15 cellular contexts compared by ENCODE assay signal in the genomic region with DNA sequence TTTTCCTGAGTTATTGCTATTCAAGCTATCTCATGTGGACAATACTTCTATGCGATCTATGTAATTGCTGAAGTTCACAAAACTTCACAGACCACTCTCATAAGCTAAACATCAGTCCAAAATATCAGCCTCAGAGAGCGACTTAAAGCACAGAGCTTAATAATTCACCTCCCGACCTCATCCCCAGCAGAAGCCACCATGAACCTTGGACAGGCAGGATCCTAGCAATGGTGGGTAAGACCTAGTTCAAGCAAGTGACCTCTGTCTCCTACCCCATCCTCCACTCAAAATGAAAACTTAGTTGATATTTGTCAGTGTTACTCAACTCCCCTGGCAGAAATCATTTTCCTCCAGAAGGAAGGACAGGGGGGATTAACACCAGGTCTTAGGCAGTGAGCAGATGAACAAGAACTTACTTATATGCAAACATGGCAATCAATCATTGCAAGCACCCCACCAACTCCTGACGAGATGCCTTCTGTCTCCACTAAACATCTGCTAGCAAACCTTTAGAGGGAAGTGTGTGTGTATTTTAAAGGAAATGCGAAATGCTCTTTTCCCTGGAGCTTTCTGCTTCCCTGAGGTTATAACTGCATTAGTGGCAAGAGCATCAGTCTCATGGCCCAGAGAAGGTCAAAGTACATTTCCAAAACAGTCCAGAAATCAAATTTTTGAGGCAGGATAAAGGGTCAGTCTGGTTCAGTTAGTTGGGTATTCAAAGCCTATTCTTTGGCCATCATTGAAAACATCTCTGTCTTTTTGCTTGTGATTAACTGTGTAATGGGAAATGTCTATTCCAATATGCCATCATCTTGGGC.
"Had no signal": no experiment of that assay in that cellular context is flagged by ENCODE, and none has a peak within 500 bp of the region (broad histone marks: within the 10 kb centered on the region; RNA-seq: fewer than 3 reads in every experiment).

No MANE protein-coding gene starts in this region.

- H3K9me3 ChIP-seq: ovary, testis had no signal

- H3K9me3 Mint-ChIP-seq: activated naive CD4-positive, alpha-beta T cell treated with anti-CD3 and anti-CD28 coated beads, Interleukin-2, amount 50 U/mL, for 72 hours; immature natural killer cell; memory B cell; stimulated activated naive CD8-positive, alpha-beta T cell treated with anti-CD3 and anti-CD28 coated beads, Interleukin-15, Interleukin-2, amounts not matched to agents 100 ng/mL and 50 ng/mL, for 24 hours had no signal

- H3K36me3 Mint-ChIP-seq: activated naive CD4-positive, alpha-beta T cell treated with anti-CD3 and anti-CD28 coated beads, Interleukin-2, amount 50 U/mL, for 72 hours; immature natural killer cell; memory B cell had no signal

- DNase-seq: activated CD4-positive, alpha-beta T cell treated with anti-CD3 and anti-CD28 coated beads, Interleukin-2, amount 50 U/mL, for 4 hours; activated T-cell treated with anti-CD3 and anti-CD28 coated beads, Interleukin-2, amount 50 U/mL, for 1 hour; amygdala; brain microvascular endothelial cell; immature natural killer cell; left colon; ovary; stimulated activated CD4-positive, alpha-beta T cell treated with anti-CD3 and anti-CD28 coated beads, Interleukin-4, amount 100 ng/mL, for 24 hours had no signal

- H3K27ac Mint-ChIP-seq: activated naive CD4-positive, alpha-beta T cell treated with anti-CD3 and anti-CD28 coated beads, Interleukin-2, amount 50 U/mL, for 72 hours; immature natural killer cell; memory B cell; stimulated activated naive CD8-positive, alpha-beta T cell treated with anti-CD3 and anti-CD28 coated beads, Interleukin-15, Interleukin-2, amounts not matched to agents 100 ng/mL and 50 ng/mL, for 24 hours had no signal

- H3K27me3 ChIP-seq: brain microvascular endothelial cell, ovary, testis had no signal

- H3K27me3 Mint-ChIP-seq: stimulated activated naive CD8-positive, alpha-beta T cell treated with anti-CD3 and anti-CD28 coated beads, Interleukin-15, Interleukin-2, amounts not matched to agents 100 ng/mL and 50 ng/mL, for 24 hours had no signal

- H3K36me3 ChIP-seq: brain microvascular endothelial cell, ovary had no signal

- H3K4me1 Mint-ChIP-seq: immature natural killer cell, memory B cell had no signal

- H3K4me3 ChIP-seq: ovary, testis had no signal

- H3K4me3 Mint-ChIP-seq: immature natural killer cell; memory B cell; stimulated activated naive CD8-positive, alpha-beta T cell treated with anti-CD3 and anti-CD28 coated beads, Interleukin-15, Interleukin-2, amounts not matched to agents 100 ng/mL and 50 ng/mL, for 24 hours had no signal

- FAIRE-seq: endometrium had no signal

- ATAC-seq: activated CD4-positive, CD25-positive, alpha-beta regulatory T cell treated with anti-CD3 and anti-CD28 coated beads, Interleukin-2, amount 50 U/mL, for 24 hours; activated naive CD4-positive, alpha-beta T cell treated with anti-CD3 and anti-CD28 coated beads, Interleukin-2, amount 50 U/mL, for 72 hours; esophagus mucosa; left colon had no signal

- H3K4me1 ChIP-seq: testis had no signal

- H3K27ac ChIP-seq: brain microvascular endothelial cell, ovary, testis had no signal
